ENCODE assay signal across 11 cellular contexts in the genomic region with DNA sequence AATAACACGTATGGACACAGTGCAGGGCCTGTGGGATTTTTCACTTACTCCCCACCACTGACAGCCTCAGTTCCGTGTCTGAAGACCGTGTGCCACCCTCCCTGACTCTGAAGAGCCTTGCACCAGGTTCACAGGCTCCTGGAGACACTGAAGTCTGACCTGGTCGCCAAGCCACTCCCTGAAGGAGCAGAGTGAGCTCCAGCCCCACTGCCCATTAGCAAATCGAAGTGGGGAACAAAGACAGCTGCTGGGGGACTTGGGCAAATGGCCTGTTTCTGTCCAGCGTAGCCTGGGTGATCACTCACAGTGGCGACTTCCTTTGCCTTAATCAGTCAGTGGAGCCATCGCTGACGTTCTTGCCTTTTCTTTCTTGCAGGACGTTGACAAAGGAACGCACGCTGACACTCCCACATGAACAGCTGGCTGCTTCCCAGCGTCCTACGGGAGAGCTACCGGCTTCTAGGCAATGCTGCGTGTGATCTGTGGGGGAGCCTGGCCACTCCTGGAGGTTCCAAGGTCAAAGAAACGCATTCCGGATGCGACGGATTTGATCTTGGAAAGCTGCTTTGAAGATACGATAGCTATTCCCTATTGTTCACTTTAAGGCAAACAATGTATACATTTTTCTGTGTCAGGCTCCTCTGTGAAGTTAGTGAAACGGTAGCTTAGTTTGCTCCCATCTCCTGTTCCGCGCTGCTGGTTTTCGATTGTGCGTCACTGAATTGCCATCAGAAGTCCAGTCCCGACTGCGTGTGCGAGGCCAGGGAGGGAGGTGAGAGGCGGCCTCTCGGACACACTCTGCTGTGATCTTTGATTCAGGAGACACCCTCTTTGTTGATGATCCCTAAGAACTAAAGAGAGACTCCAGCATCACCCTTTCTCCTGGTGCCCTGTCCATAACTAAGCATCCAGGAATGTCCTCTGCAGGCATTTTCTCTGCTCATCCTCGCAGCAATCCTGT. TPM values are rescaled to one million over a fixed set of nuclear protein-coding genes. Genes with fewer than 3 reads are reported as not detected.
DNase-seq lines count a peak whose midpoint lies in the region; FAIRE-seq and TF ChIP-seq lines count a peak whose summit lies in the region.
"Not testable (repeated sequence)": the region's sequence is repeated elsewhere in the genome, so short reads cannot be mapped to it uniquely, and the experiment has no call there.
"Had no signal": no experiment of that assay in that cellular context is flagged by ENCODE, and none has a peak within 500 bp of the region (broad histone marks: within the 10 kb centered on the region; RNA-seq: fewer than 3 reads in every experiment).

No MANE protein-coding gene starts in this region.

- H3K9ac ChIP-seq in neuronal stem cell (ENCODE audit: low read depth, low read length, poor library complexity): not testable (repeated sequence)

- H3K36me3 ChIP-seq in WERI-Rb-1; neuronal stem cell (replicated peaks in 1 of 2; ENCODE audit: control insufficient read depth in 2 of 2, insufficient read depth in 2 of 2, low read length in 2 of 2); small intestine (ENCODE audit: control insufficient read depth in 2 of 2, insufficient read depth in 2 of 2, low read length in 2 of 2): not testable (repeated sequence)

- peak overlapping the region; percentile 43 for H3K27ac Mint-ChIP-seq in mesothelial cell of epicardium

- not testable (repeated sequence) for H2BK120ac ChIP-seq in neuronal stem cell (ENCODE audit: low read depth, low read length)

- not testable (repeated sequence) for H2BK12ac ChIP-seq in neuronal stem cell (ENCODE audit: low read length)

- H3K23ac ChIP-seq in neuronal stem cell (ENCODE audit: low read depth, low read length, poor library complexity): not testable (repeated sequence)

- not testable (repeated sequence) for H4K91ac ChIP-seq in neuronal stem cell (ENCODE audit: low read depth, low read length, poor library complexity)

- not testable (repeated sequence) for H3K36me3 Mint-ChIP-seq in mesothelial cell of epicardium

- H2BK15ac ChIP-seq in neuronal stem cell (ENCODE audit: low read length): not testable (repeated sequence)

- H3K27ac ChIP-seq in WERI-Rb-1: peak overlapping the region; percentile 92
- H3K27ac ChIP-seq in neuronal stem cell (replicated peaks; ENCODE audit: low read length): not testable (repeated sequence)
- peak overlapping the region; percentile 22 to 63 for H3K27ac ChIP-seq in small intestine (ENCODE audit: low read depth in 1 of 2, low read length in 1 of 2)

- peaks cover 37% of the 10 kb centered on the region for H3K4me1 Mint-ChIP-seq in mesothelial cell of epicardium

- peak overlapping the region; percentile 13 for H2AK5ac ChIP-seq in neuronal stem cell (ENCODE audit: low read depth, low read length)

- peak overlapping the region; percentile 52 for H3K18ac ChIP-seq in neuronal stem cell (ENCODE audit: low read length)

- not testable (repeated sequence) for H3K4me3 Mint-ChIP-seq in mesothelial cell of epicardium

- H3K9me3 Mint-ChIP-seq in mesothelial cell of epicardium: peaks cover 23% of the 10 kb centered on the region

- peak; percentile 9 for DNase-seq in DMS79 (lab: John Stamatoyannopoulos, UW)
- not testable (repeated sequence) for DNase-seq in WERI-Rb-1; mesothelial cell of epicardium (ENCODE audit: low spot score in 2 of 2, unreplicated experiment in 2 of 2); neuronal stem cell (ENCODE audit: low spot score)
- peak; percentile 5 for DNase-seq in iPS-NIHi7 (ENCODE audit: extremely low spot score)
- DNase-seq in small intestine: peak; percentile 68

- no CpG with 5 or more reads among the region's 32 CpGs for WGBS in neuronal stem cell (ENCODE audit: extremely low coverage in 2 of 2, insufficient read length in 2 of 2, insufficient replicate concordance in 1 of 2), 2 donors
- 32 to 45% (median 41%) methylated on average over 21 to 26 of the region's 32 CpGs for WGBS in small intestine, 3 donors

- H3K14ac ChIP-seq in neuronal stem cell (ENCODE audit: low read length): not testable (repeated sequence)

- H4K8ac ChIP-seq in neuronal stem cell (ENCODE audit: low read depth, low read length): not testable (repeated sequence)

- TF ChIP-seq CTCF in WERI-Rb-1 (IDR thresholded peaks at IDR 0.05; ENCODE audit: low read depth, low read length); mesothelial cell of epicardium (IDR thresholded peaks at IDR 0.05; ENCODE audit: unreplicated experiment): not testable (repeated sequence)

- not testable (repeated sequence) for H3K27me3 ChIP-seq in WERI-Rb-1 (ENCODE audit: insufficient read depth, low read depth, severe bottlenecking); neuronal stem cell (ENCODE audit: control insufficient read depth in 3 of 3, insufficient read depth in 3 of 3, low read depth in 1 of 3, low read length in 3 of 3); small intestine (ENCODE audit: control insufficient read depth in 2 of 2, insufficient read depth in 2 of 2, low read length in 2 of 2)

- H2AFZ ChIP-seq in neuronal stem cell (ENCODE audit: low read length): peak overlapping the region; percentile 83

- H3K4me2 ChIP-seq in neuronal stem cell (ENCODE audit: insufficient read depth, low read length, poor library complexity, severe bottlenecking): not testable (repeated sequence)

- H3K27me3 Mint-ChIP-seq in mesothelial cell of epicardium (ENCODE audit: low read depth): not testable (repeated sequence)

- H3K4me3 ChIP-seq in WERI-Rb-1 (ENCODE audit: low read depth, low read length) (peak overlapping the region; percentile 9; the same call in 1 of the 2 replicates), neuronal stem cell (ENCODE audit: low read length in 2 of 2) (peak overlapping the region in 1 of 2 donors; percentile 34)
- not testable (repeated sequence) for H3K4me3 ChIP-seq in small intestine (ENCODE audit: low read depth in 1 of 2, low read length in 2 of 2)

- not testable (repeated sequence) for H3K4me1 ChIP-seq in neuronal stem cell (ENCODE audit: control insufficient read depth in 2 of 2, insufficient read depth in 1 of 2, low read depth in 1 of 2, low read length in 2 of 2)
- H3K4me1 ChIP-seq in small intestine (ENCODE audit: control insufficient read depth in 2 of 2, insufficient read depth in 1 of 2, low read depth in 1 of 2, low read length in 1 of 2): peaks cover 0 to 20% of the 10 kb centered on the region in 2 donors

- not testable (repeated sequence) for H3K4ac ChIP-seq in neuronal stem cell (ENCODE audit: low read length)

- FAIRE-seq in endometrium (lab: Jason Lieb, UNC): peak; percentile 4
- not testable (repeated sequence) for FAIRE-seq in small intestine (lab: Jason Lieb, UNC)

- H3K9me3 ChIP-seq in WERI-Rb-1 (ENCODE audit: severe bottlenecking): peaks cover 20% of the 10 kb centered on the region
- not testable (repeated sequence) for H3K9me3 ChIP-seq in neuronal stem cell (replicated peaks in 1 of 2; ENCODE audit: control insufficient read depth in 2 of 2, insufficient read depth in 1 of 2, low read depth in 1 of 2, low read length in 2 of 2); small intestine (ENCODE audit: control insufficient read depth, low read depth)

- H2BK5ac ChIP-seq in neuronal stem cell (ENCODE audit: low read length): not testable (repeated sequence)

- H3K79me1 ChIP-seq in neuronal stem cell (ENCODE audit: low read depth, low read length): not testable (repeated sequence)

RNA-seq across cellular contexts. Expression of a gene that starts 24.6 kb away (rescaled TPM):
- total RNA-seq in mesothelial cell of epicardium: not detected in 3 replicates
- not detected for polyA plus RNA-seq in neuronal stem cell (2013, experiment 1 of 2)
- not detected for polyA plus RNA-seq in neuronal stem cell (2013, experiment 2 of 2)
- polyA plus RNA-seq in small intestine: 10 to 100 TPM in 1 of 3 donors, 1 to 10 TPM in 2; 2.7 to 33.8 (median 3.0) TPM
- total RNA-seq: G401, HFFc6 had no signal
- polyA plus RNA-seq: A549 had no signal

RNA-seq across cellular contexts. Expression of a gene that starts 58.4 kb away (rescaled TPM):
- total RNA-seq in mesothelial cell of epicardium: not detected in 3 replicates
- not detected for polyA plus RNA-seq in neuronal stem cell (2013, experiment 1 of 2)
- polyA plus RNA-seq in neuronal stem cell (2013, experiment 2 of 2): not detected
- not detected for polyA plus RNA-seq in small intestine
- total RNA-seq: G401, H9, HFFc6 had no signal
- polyA plus RNA-seq: A549 had no signal
